Comparison of ENCODE assay signal across 12 cellular contexts in genomic region chr6:55449219-55449618, GRCh38.
A peak's percentile ranks its signal among the peaks of the same experiment; 100 is the strongest.
DNase-seq lines count a peak whose midpoint lies in the region; TF ChIP-seq lines count a peak whose summit lies in the region.
"Had no signal": no experiment of that assay in that cellular context is flagged by ENCODE, and none has a peak within 500 bp of the region (broad histone marks: within the 10 kb centered on the region; RNA-seq: fewer than 3 reads in every experiment).

No MANE protein-coding gene starts in this region.

- no TSS peak for BruUV-seq in Calu3 (replicated peaks; lab: Mats Ljungman, UMichigan)

- H3K36me3 Mint-ChIP-seq in Calu3 (ENCODE audit: insufficient read depth, unreplicated experiment) (no peaks in the 10 kb centered on the region), glutamatergic neuron (ENCODE audit: unreplicated experiment) (no peaks in the 10 kb centered on the region)

- TF ChIP-seq CTCF in Calu3 (IDR thresholded peaks at IDR 0.05; ENCODE audit: unreplicated experiment) (peak; percentile 19), glutamatergic neuron (IDR thresholded peaks at IDR 0.05; ENCODE audit: partially characterized antibody, unreplicated experiment) (no peak)

- no peak overlapping the region for H3K27ac Mint-ChIP-seq in Calu3 (ENCODE audit: unreplicated experiment)
- H3K27ac Mint-ChIP-seq in glutamatergic neuron (ENCODE audit: unreplicated experiment) = no peak overlapping the region
- H3K27ac Mint-ChIP-seq: CD4-positive, alpha-beta T cell had no signal

- no peaks in the 10 kb centered on the region for H3K9me3 Mint-ChIP-seq in Calu3 (ENCODE audit: low read depth, unreplicated experiment)
- no peaks in the 10 kb centered on the region for H3K9me3 Mint-ChIP-seq in glutamatergic neuron (ENCODE audit: unreplicated experiment)

- no peak overlapping the region for H3K4me3 Mint-ChIP-seq in Calu3 (ENCODE audit: low read depth, unreplicated experiment)
- H3K4me3 Mint-ChIP-seq in glutamatergic neuron (ENCODE audit: unreplicated experiment) = no peak overlapping the region
- H3K4me3 Mint-ChIP-seq: CD4-positive, alpha-beta T cell had no signal

- intact Hi-C loops in Calu3 (cut with micrococcal nuclease; ENCODE audit: unreplicated experiment) = loop anchor here (10.0 kb wide), 1 partner anchor 846 kb away; no protein-coding TSS in a partner anchor

- DNase-seq in Calu3 (no peak), HT1080 (ENCODE audit: low read depth) (peak; percentile 23), SW480 (ENCODE audit: low spot score) (peak; percentile 14), islet precursor cell (peak; percentile 49), cerebellar cortex (ENCODE audit: low spot score) (no peak), glutamatergic neuron (no peak), HPDE6-E6E7 (ENCODE audit: extremely low spot score) (no peak)
- DNase-seq in activated CD8-positive, alpha-beta memory T cell treated with anti-CD3 and anti-CD28 coated beads, Interleukin-2, amount 50 U/mL, for 4 hours = no peak
- DNase-seq: CD4-positive, alpha-beta T cell; GOT3; KG1; mucosa of descending colon had no signal

- CTCF ChIA-PET in Calu3 (lab: Charles Lee) = no interaction called here

- H3K4me1 Mint-ChIP-seq in Calu3 (ENCODE audit: low read depth, unreplicated experiment) (no peaks in the 10 kb centered on the region), glutamatergic neuron (ENCODE audit: low read depth, unreplicated experiment) (no peaks in the 10 kb centered on the region)

- H3K27me3 Mint-ChIP-seq in Calu3 (ENCODE audit: unreplicated experiment) (no peaks in the 10 kb centered on the region), glutamatergic neuron (ENCODE audit: unreplicated experiment) (peaks cover 2% of the 10 kb centered on the region)
- H3K27me3 Mint-ChIP-seq: CD4-positive, alpha-beta T cell had no signal

Comparison
In these comparisons a context has a peak if more than half of its experiments do, and no peak if none do; other contexts are left out.
1. DNase-seq: peak in HT1080 (single experiment), SW480 (single experiment) and islet precursor cell (single experiment); none in Calu3 (single experiment), cerebellar cortex (single experiment), glutamatergic neuron (single experiment), HPDE6-E6E7 (single experiment) and activated CD8-positive, alpha-beta memory T cell treated with anti-CD3 and anti-CD28 coated beads, Interleukin-2, amount 50 U/mL, for 4 hours (single experiment).